Comparison of ENCODE assay signal across 28 cellular contexts in genomic region chr4:173294444-173294843, GRCh38. TPM values are rescaled to one million over a fixed set of nuclear protein-coding genes. Genes with fewer than 3 reads are reported as not detected.
DNase-seq lines count a peak whose midpoint lies in the region; TF ChIP-seq lines count a peak whose summit lies in the region.
"Had no signal": no experiment of that assay in that cellular context is flagged by ENCODE, and none has a peak within 500 bp of the region (broad histone marks: within the 10 kb centered on the region; RNA-seq: fewer than 3 reads in every experiment).

No MANE protein-coding gene starts in this region.

- no peaks in the 10 kb centered on the region for H3K27me3 ChIP-seq in sigmoid colon
- H3K27me3 ChIP-seq: BE2C; BLaER1; BLaER1 treated with 17β-estradiol and CSF1 and Interleukin-3, amounts not matched to agents 10 nM and 100 nM had no signal

- no peak overlapping the region for H3K27ac ChIP-seq in sigmoid colon
- H3K27ac ChIP-seq: 22Rv1; A549; BLaER1; BLaER1 treated with 17β-estradiol and CSF1 and Interleukin-3, amounts not matched to agents 10 nM and 100 nM; C4-2B had no signal

- CTCF ChIA-PET in GM10248 (lab: Yijun Ruan, JAX) = no interaction called here

- no peak for TF ChIP-seq POLR2A in sigmoid colon (IDR thresholded peaks at IDR 0.05)

- POLR2A ChIA-PET in GM10248 (lab: Yijun Ruan, JAX) = no interaction called here

- TF ChIP-seq EP300 in sigmoid colon (IDR thresholded peaks at IDR 0.05) = no peak

- intact Hi-C loops in sigmoid colon (cut with DNase I) = no loop called here

- no peak overlapping the region for H3K4me3 ChIP-seq in sigmoid colon
- H3K4me3 ChIP-seq: A549; BLaER1; BLaER1 treated with 17β-estradiol and CSF1 and Interleukin-3, amounts not matched to agents 10 nM and 100 nM had no signal

- TF ChIP-seq CTCF in sigmoid colon (IDR thresholded peaks at IDR 0.05) = no peak
- TF ChIP-seq CTCF in GM10248 (IDR thresholded peaks at IDR 0.05; ENCODE audit: control extremely low read depth, extremely low read depth, low read depth, missing control alignments) = no peak

- in situ Hi-C loops in G401 (cut with HindIII; ENCODE audit: low sequenced_read_pairs) = no loop called here

- DNase-seq in G401 (ENCODE audit: low spot score) = peak; percentile 60
- DNase-seq in cerebellar cortex (ENCODE audit: low spot score) = peak; percentile 54
- no peak for DNase-seq in sigmoid colon
- DNase-seq in GM10248 (ENCODE audit: extremely low spot score) = no peak
- DNase-seq: 8988T; ACHN; AML-193; BE2C; Caco-2; Calu3; CD4-positive, alpha-beta memory T cell; CD4-positive, alpha-beta T cell; CD4-positive, CD25-positive, alpha-beta regulatory T cell; CD8-positive, alpha-beta memory T cell; CD8-positive, alpha-beta T cell; COR-L47; DMS 273 treated with DMSO at 0.1 percent for 48 hours; DMS153; DMS53; DMS79; DMS79 treated with DMSO at 0.1 percent for 48 hours; DND-41; EL had no signal

- no peaks in the 10 kb centered on the region for H3K9me3 ChIP-seq in sigmoid colon
- H3K9me3 ChIP-seq: A549; BE2C; BLaER1; BLaER1 treated with 17β-estradiol and CSF1 and Interleukin-3, amounts not matched to agents 10 nM and 100 nM; Caco-2 had no signal

- peaks cover 0 to 6% (median 0%) of the 10 kb centered on the region in 4 donors for H3K36me3 ChIP-seq in sigmoid colon
- H3K36me3 ChIP-seq: BE2C had no signal

- 80 to 91% methylated on average over 1 of the region's 1 CpG for WGBS in sigmoid colon, 2 donors

- H3K4me1 ChIP-seq in sigmoid colon = no peaks in the 10 kb centered on the region
- H3K4me1 ChIP-seq: A549; BE2C; BLaER1; BLaER1 treated with 17β-estradiol and CSF1 and Interleukin-3, amounts not matched to agents 10 nM and 100 nM had no signal

RNA-seq across cellular contexts. Expression of gene HMGB2, which starts 39.7 kb away (rescaled TPM):
- total RNA-seq in G401 (2014; rRNA removed; shearing (Covaris generic)) = 270 and 334 TPM in 2 replicates
- total RNA-seq in sigmoid colon = 10 to 100 TPM; 45.1 to 74.7 (median 59.4) TPM
- polyA plus RNA-seq in sigmoid colon = 100 to 1,000 TPM in 2 of 3 donors, 10 to 100 TPM in 1; 96.1 to 255 (median 129) TPM

Comparison
In these comparisons a context has a peak if more than half of its experiments do, and no peak if none do; other contexts are left out.
1. DNase-seq: peak in G401 (single experiment) and cerebellar cortex (single experiment); none in sigmoid colon (single experiment) and GM10248 (single experiment).